ENCODE assay signal across 19 cellular contexts in the genomic region with DNA sequence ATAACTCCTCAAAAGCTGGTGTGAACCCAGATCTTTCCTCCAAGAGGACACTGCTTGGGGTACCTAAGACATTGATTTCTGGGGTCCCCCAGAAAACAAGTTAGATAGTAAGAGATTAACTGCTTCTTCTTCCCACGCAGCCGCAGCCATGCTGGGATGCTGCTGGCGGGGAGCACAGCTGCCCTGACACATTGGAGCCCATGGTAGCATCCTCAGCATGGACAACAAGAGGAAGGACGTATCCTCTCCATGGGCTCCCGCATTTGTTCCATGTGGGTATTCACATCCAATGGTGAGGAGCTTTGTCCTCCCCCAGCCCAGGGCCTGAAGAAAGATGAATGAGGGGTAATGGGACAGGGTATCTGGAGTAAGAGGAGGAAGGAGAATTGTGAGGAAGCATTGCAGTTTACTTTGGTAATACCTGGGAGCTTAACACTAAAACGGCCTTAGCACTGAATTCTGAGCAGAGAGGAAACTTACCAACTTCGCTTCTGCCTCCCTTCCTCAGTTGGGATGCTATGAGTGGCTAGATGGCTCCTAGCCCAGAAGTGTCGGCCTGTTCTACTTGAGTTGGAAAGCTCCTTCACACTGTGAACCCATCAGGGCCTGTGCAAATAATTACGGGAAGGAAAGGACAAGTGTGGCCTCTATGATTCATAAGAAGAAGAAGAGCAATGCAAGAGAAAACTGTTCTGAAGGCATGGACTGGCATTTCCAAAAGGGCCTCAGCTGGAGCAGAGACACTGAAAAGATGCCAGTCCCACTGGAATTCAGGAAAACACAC. TPM values are rescaled to one million over a fixed set of nuclear protein-coding genes. Genes with fewer than 3 reads are reported as not detected.
DNase-seq lines count a peak whose midpoint lies in the region; ATAC-seq and TF ChIP-seq lines count a peak whose summit lies in the region.
"Had no signal": no experiment of that assay in that cellular context is flagged by ENCODE, and none has a peak within 500 bp of the region (broad histone marks: within the 10 kb centered on the region; RNA-seq: fewer than 3 reads in every experiment).

No MANE protein-coding gene starts in this region.

- peak overlapping the region; percentile 55 for H3K18ac ChIP-seq in neuronal stem cell (ENCODE audit: low read length)

- no peak overlapping the region for H3K9ac ChIP-seq in neuronal stem cell (ENCODE audit: low read depth, low read length, poor library complexity)
- H3K9ac ChIP-seq: GM23248 had no signal

- intact Hi-C loops in testis (cut with DNase I; ENCODE audit: low total_unique reads): no loop called here

- no peak overlapping the region for H3K4me3 ChIP-seq in neuronal stem cell (ENCODE audit: low read length in 2 of 2)
- H3K4me3 ChIP-seq in testis: no peak overlapping the region
- H3K4me3 ChIP-seq: GM23248 had no signal

- H4K91ac ChIP-seq in neuronal stem cell (ENCODE audit: low read depth, low read length, poor library complexity): no peak overlapping the region

- H3K4me2 ChIP-seq in neuronal stem cell (ENCODE audit: insufficient read depth, low read length, poor library complexity, severe bottlenecking): no peak overlapping the region

- no peak for TF ChIP-seq CTCF in VCaP (conservative IDR thresholded peaks at IDR 0.05)
- TF ChIP-seq CTCF in testis (IDR thresholded peaks at IDR 0.05): no peak
- TF ChIP-seq CTCF in omental fat pad (IDR thresholded peaks at IDR 0.05): no peak

- H3K23ac ChIP-seq in neuronal stem cell (ENCODE audit: low read depth, low read length, poor library complexity): no peak overlapping the region

- TF ChIP-seq POLR2A in testis (IDR thresholded peaks at IDR 0.05): no peak

- no peak overlapping the region for H2BK120ac ChIP-seq in neuronal stem cell (ENCODE audit: low read depth, low read length)

- DNase-seq in LHCN-M2 (ENCODE audit: low read depth) (peak; percentile 60), neuronal stem cell (ENCODE audit: low spot score) (no peak), testis (peak; percentile 68), omental fat pad (ENCODE audit: low spot score) (no peak)
- DNase-seq: BE2C; CD8-positive, alpha-beta T cell; GM23248; NCI-H1417 treated with DMSO at 0.1 percent for 48 hours; NCI-H2029; NCI-H2171; SIG-M5 had no signal

- no peak overlapping the region for H2BK5ac ChIP-seq in neuronal stem cell (ENCODE audit: low read length)

- no peak overlapping the region for H2AK5ac ChIP-seq in neuronal stem cell (ENCODE audit: low read depth, low read length)

- H2BK15ac ChIP-seq in neuronal stem cell (ENCODE audit: low read length): no peak overlapping the region

- no CpG with 5 or more reads among the region's 9 CpGs for WGBS in neuronal stem cell (ENCODE audit: extremely low coverage in 2 of 2, insufficient read length in 2 of 2, insufficient replicate concordance in 1 of 2), 2 donors
- 71 to 74% methylated on average over 9 of the region's 9 CpGs for WGBS in testis, 2 donors

- H3K27ac ChIP-seq in VCaP: peak overlapping the region; percentile 73
- H3K27ac ChIP-seq in neuronal stem cell (replicated peaks; ENCODE audit: low read length): no peak overlapping the region
- H3K27ac ChIP-seq in testis: no peak overlapping the region
- H3K27ac ChIP-seq: GM23248, HL-60 had no signal

- H2BK12ac ChIP-seq in neuronal stem cell (ENCODE audit: low read length): no peak overlapping the region

- H3K9me3 ChIP-seq in neuronal stem cell (replicated peaks in 1 of 2; ENCODE audit: control insufficient read depth in 2 of 2, insufficient read depth in 1 of 2, low read depth in 1 of 2, low read length in 2 of 2): no peaks in the 10 kb centered on the region
- H3K9me3 ChIP-seq in testis: no peaks in the 10 kb centered on the region
- H3K9me3 ChIP-seq: BE2C had no signal

- H3K27me3 ChIP-seq in neuronal stem cell (ENCODE audit: control insufficient read depth in 3 of 3, insufficient read depth in 3 of 3, low read depth in 1 of 3, low read length in 3 of 3) (peaks cover 0 to 16% (median 0%) of the 10 kb centered on the region in 3 experiments), testis (no peaks in the 10 kb centered on the region)

- no peak overlapping the region for H2AFZ ChIP-seq in neuronal stem cell (ENCODE audit: low read length)
- H2AFZ ChIP-seq: GM23248 had no signal

- H4K8ac ChIP-seq in neuronal stem cell (ENCODE audit: low read depth, low read length): no peak overlapping the region

- ATAC-seq in HG02798 (IDR thresholded peaks at IDR 0.05; ENCODE audit: poor library complexity, unreplicated experiment) (no peak), omental fat pad (ENCODE audit: low FRiP score) (no peak), GM19463 (IDR thresholded peaks at IDR 0.05; ENCODE audit: unreplicated experiment) (no peak)
- ATAC-seq: CD8-positive, alpha-beta T cell; HCT116; Panc1 had no signal

- H3K4ac ChIP-seq in neuronal stem cell (ENCODE audit: low read length): peak overlapping the region; percentile 6

- no peaks in the 10 kb centered on the region for H3K79me1 ChIP-seq in neuronal stem cell (ENCODE audit: low read depth, low read length)

- H3K14ac ChIP-seq in neuronal stem cell (ENCODE audit: low read length): no peak overlapping the region

- H3K4me1 ChIP-seq in neuronal stem cell (ENCODE audit: control insufficient read depth in 2 of 2, insufficient read depth in 1 of 2, low read depth in 1 of 2, low read length in 2 of 2) (no peaks in the 10 kb centered on the region), testis (no peaks in the 10 kb centered on the region)
- H3K4me1 ChIP-seq: BE2C had no signal

- H3K36me3 ChIP-seq in neuronal stem cell (replicated peaks in 1 of 2; ENCODE audit: control insufficient read depth in 2 of 2, insufficient read depth in 2 of 2, low read length in 2 of 2) (no peaks in the 10 kb centered on the region), testis (ENCODE audit: low read depth, missing control alignments) (no peaks in the 10 kb centered on the region)
- H3K36me3 ChIP-seq: BE2C had no signal

RNA-seq across cellular contexts. Expression of a gene that starts 43.9 kb away (rescaled TPM):
- total RNA-seq in LHCN-M2 (2014; rRNA removed): not detected in 2 replicates
- polyA plus RNA-seq in LHCN-M2 (2012): not detected
- not detected for polyA plus RNA-seq in neuronal stem cell (2013, experiment 1 of 2)
- not detected for polyA plus RNA-seq in neuronal stem cell (2013, experiment 2 of 2)
- total RNA-seq in testis: 10 to 100 TPM in 1 of 2 donors, 1 to 10 TPM in 1; 7.9 to 11.9 TPM
- polyA plus RNA-seq in testis (ENCODE audit: insufficient read depth, low read depth, low replicate concordance): 36.6 TPM
- not detected for total RNA-seq in omental fat pad
- total RNA-seq: CD8-positive, alpha-beta T cell; G401; GM23248; NCI-H460 had no signal
- polyA plus RNA-seq: GM23248 had no signal

Comparison
In these comparisons a context has a peak if more than half of its experiments do, and no peak if none do; other contexts are left out.
1. DNase-seq: peak in LHCN-M2 (single experiment) and testis (single experiment); none in neuronal stem cell (single experiment) and omental fat pad (single experiment).